In genomic region chr5:96641368-96641767, GRCh38 we compare ENCODE assay signal across 16 cellular contexts. TPM values are rescaled to one million over a fixed set of nuclear protein-coding genes. Genes with fewer than 3 reads are reported as not detected.
DNase-seq lines count a peak whose midpoint lies in the region; ATAC-seq and TF ChIP-seq lines count a peak whose summit lies in the region.
"Had no signal": no experiment of that assay in that cellular context is flagged by ENCODE, and none has a peak within 500 bp of the region (broad histone marks: within the 10 kb centered on the region; RNA-seq: fewer than 3 reads in every experiment).

No MANE protein-coding gene starts in this region.

- peaks cover 2% of the 10 kb centered on the region for H3K27me3 ChIP-seq in CD4-positive, CD25-positive, alpha-beta regulatory T cell (ENCODE audit: control insufficient read depth, insufficient read depth, low read length)
- H3K27me3 ChIP-seq: Peyer's patch had no signal

- no peaks in the 10 kb centered on the region for H3K4me1 ChIP-seq in CD4-positive, CD25-positive, alpha-beta regulatory T cell (ENCODE audit: control insufficient read depth, insufficient read depth, low read length, poor library complexity, severe bottlenecking)
- H3K4me1 ChIP-seq: Peyer's patch had no signal

- H3K9me3 ChIP-seq in CD4-positive, CD25-positive, alpha-beta regulatory T cell (ENCODE audit: control insufficient read depth in 2 of 2, low read length in 2 of 2) = no peaks in the 10 kb centered on the region
- H3K9me3 ChIP-seq: Peyer's patch had no signal

- H3K36me3 ChIP-seq in CD4-positive, CD25-positive, alpha-beta regulatory T cell (ENCODE audit: control insufficient read depth, insufficient read depth, low read length) = no peaks in the 10 kb centered on the region
- H3K36me3 ChIP-seq: Peyer's patch had no signal

- H3K36me3 Mint-ChIP-seq in CD4-positive, CD25-positive, alpha-beta regulatory T cell = no peaks in the 10 kb centered on the region
- no peaks in the 10 kb centered on the region for H3K36me3 Mint-ChIP-seq in stimulated activated effector memory CD8-positive, alpha-beta T cell treated with anti-CD3 and anti-CD28 coated beads, Interleukin-12 subunit alpha, Interleukin-12 subunit beta, amount 100 ng/mL, for 72 hours

- H3K4me1 Mint-ChIP-seq in CD4-positive, CD25-positive, alpha-beta regulatory T cell = peaks cover 0 to 6% (median 2%) of the 10 kb centered on the region in 4 donors
- no peaks in the 10 kb centered on the region for H3K4me1 Mint-ChIP-seq in stimulated activated effector memory CD8-positive, alpha-beta T cell treated with anti-CD3 and anti-CD28 coated beads, Interleukin-12 subunit alpha, Interleukin-12 subunit beta, amount 100 ng/mL, for 72 hours

- H3K4me3 ChIP-seq in CD4-positive, CD25-positive, alpha-beta regulatory T cell (ENCODE audit: low read depth, low read length) = no peak overlapping the region
- no peak overlapping the region for H3K4me3 ChIP-seq in choroid plexus epithelial cell (ENCODE audit: low read depth, low read length)
- H3K4me3 ChIP-seq: Peyer's patch had no signal

- no peak for DNase-seq in CD4-positive, CD25-positive, alpha-beta regulatory T cell
- peak; percentile 55 for DNase-seq in M059J (ENCODE audit: low read depth)
- DNase-seq in choroid plexus epithelial cell (ENCODE audit: low read depth) = peak; percentile 31
- DNase-seq in left colon = no peak
- DNase-seq in stimulated activated effector memory CD8-positive, alpha-beta T cell treated with anti-CD3 and anti-CD28 coated beads, Interleukin-12 subunit alpha, Interleukin-12 subunit beta, amount 100 ng/mL, for 72 hours (ENCODE audit: low spot score in 2 of 2) = no peak
- DNase-seq in activated CD4-positive, alpha-beta T cell treated with anti-CD3 and anti-CD28 coated beads for 1 hour = no peak
- DNase-seq: Calu3, GF-D8, NCI-H1105, NCI-H1694 treated with DMSO at 0.1 percent for 48 hours, NCI-H446, Peyer's patch, SHP77 had no signal

- H3K27ac ChIP-seq in CD4-positive, CD25-positive, alpha-beta regulatory T cell (ENCODE audit: insufficient read depth, low read length, poor library complexity, severe bottlenecking) = no peak overlapping the region
- H3K27ac ChIP-seq: Peyer's patch had no signal

- no peaks in the 10 kb centered on the region for H3K27me3 Mint-ChIP-seq in CD4-positive, CD25-positive, alpha-beta regulatory T cell

- no peaks in the 10 kb centered on the region for H3K9me3 Mint-ChIP-seq in CD4-positive, CD25-positive, alpha-beta regulatory T cell
- H3K9me3 Mint-ChIP-seq in stimulated activated effector memory CD8-positive, alpha-beta T cell treated with anti-CD3 and anti-CD28 coated beads, Interleukin-12 subunit alpha, Interleukin-12 subunit beta, amount 100 ng/mL, for 72 hours = no peaks in the 10 kb centered on the region

- no peak for TF ChIP-seq CTCF in choroid plexus epithelial cell (conservative IDR thresholded peaks at IDR 0.05; ENCODE audit: low read depth, low read length)

- H3K4me3 Mint-ChIP-seq in CD4-positive, CD25-positive, alpha-beta regulatory T cell = no peak overlapping the region
- no peak overlapping the region for H3K4me3 Mint-ChIP-seq in stimulated activated effector memory CD8-positive, alpha-beta T cell treated with anti-CD3 and anti-CD28 coated beads, Interleukin-12 subunit alpha, Interleukin-12 subunit beta, amount 100 ng/mL, for 72 hours

- ATAC-seq in CD4-positive, CD25-positive, alpha-beta regulatory T cell (ENCODE audit: low read depth in 2 of 2) = no peak
- ATAC-seq in left colon (peak; percentile 18), HG02610 (IDR thresholded peaks at IDR 0.05; ENCODE audit: unreplicated experiment) (no peak), GM18498 (IDR thresholded peaks at IDR 0.05; ENCODE audit: unreplicated experiment) (no peak)
- ATAC-seq in stimulated activated effector memory CD8-positive, alpha-beta T cell treated with anti-CD3 and anti-CD28 coated beads, Interleukin-12 subunit alpha, Interleukin-12 subunit beta, amount 100 ng/mL, for 72 hours = no peak
- ATAC-seq: SK-N-SH treated with all-trans-retinoic acid at 6 μM for 48 hours had no signal

- intact Hi-C loops in left colon (cut with DNase I, micrococcal nuclease) = no loop called here

- peak overlapping the region; percentile 4 to 61 (median 33) for H3K27ac Mint-ChIP-seq in CD4-positive, CD25-positive, alpha-beta regulatory T cell
- H3K27ac Mint-ChIP-seq in stimulated activated effector memory CD8-positive, alpha-beta T cell treated with anti-CD3 and anti-CD28 coated beads, Interleukin-12 subunit alpha, Interleukin-12 subunit beta, amount 100 ng/mL, for 72 hours = no peak overlapping the region

RNA-seq across cellular contexts. Expression of gene CAST, which starts 20.8 kb away (rescaled TPM):
- 374 TPM for total RNA-seq in CD4-positive, CD25-positive, alpha-beta regulatory T cell
- 10 to 100 TPM; 37.8 to 53.1 (median 47.2) TPM for polyA plus RNA-seq in CD4-positive, CD25-positive, alpha-beta regulatory T cell
- total RNA-seq in M059J (2014; rRNA removed; shearing (Covaris generic)) = 88.2 and 149 TPM in 2 replicates
- total RNA-seq in left colon = 100 to 1,000 TPM; 399 TPM

Comparison
In these comparisons a context has a peak if more than half of its experiments do, and no peak if none do; other contexts are left out.
1. DNase-seq: peak in M059J (single experiment) and choroid plexus epithelial cell (single experiment); none in CD4-positive, CD25-positive, alpha-beta regulatory T cell (0 of 3), left colon (0 of 2), stimulated activated effector memory CD8-positive, alpha-beta T cell treated with anti-CD3 and anti-CD28 coated beads, Interleukin-12 subunit alpha, Interleukin-12 subunit beta, amount 100 ng/mL, for 72 hours (0 of 2) and activated CD4-positive, alpha-beta T cell treated with anti-CD3 and anti-CD28 coated beads for 1 hour (single experiment).